13 cellular contexts compared by ENCODE assay signal in genomic region chr15:74235962-74236361, GRCh38. TPM values are rescaled to one million over a fixed set of nuclear protein-coding genes. Genes with fewer than 3 reads are reported as not detected.
A peak's percentile ranks its signal among the peaks of the same experiment; 100 is the strongest.
DNase-seq lines count a peak whose midpoint lies in the region; ATAC-seq and TF ChIP-seq lines count a peak whose summit lies in the region.
"Had no signal": no experiment of that assay in that cellular context is flagged by ENCODE, and none has a peak within 500 bp of the region (broad histone marks: within the 10 kb centered on the region; RNA-seq: fewer than 3 reads in every experiment).

Gene CCDC33 (plus strand): TSS chr15:74236326. CDS start chr15:74236720, 394 bp downstream.

- no peak within 1 kb of the TSS for H3K27ac Mint-ChIP-seq in endothelial cell (ENCODE audit: unreplicated experiment)

- no peaks in the 10 kb centered on the region for H3K9me3 Mint-ChIP-seq in endothelial cell (ENCODE audit: unreplicated experiment)

- TF ChIP-seq CTCF in BE2C (IDR thresholded peaks at IDR 0.05; ENCODE audit: low read depth, low read length) (no peak), endothelial cell (IDR thresholded peaks at IDR 0.05; ENCODE audit: unreplicated experiment) (no peak)

- peaks cover 2% of the 10 kb centered on the region for H3K27me3 Mint-ChIP-seq in endothelial cell (ENCODE audit: unreplicated experiment)

- H3K36me3 ChIP-seq in BE2C, result no peaks in the 10 kb centered on the region

- peak; percentile 90 for DNase-seq in COR-L47 (lab: John Stamatoyannopoulos, UW)
- DNase-seq in NCI-H345 (lab: John Stamatoyannopoulos, UW), result peak; percentile 82
- no peak for DNase-seq in BE2C
- no peak for DNase-seq in endothelial cell (ENCODE audit: low spot score)
- DNase-seq: activated gamma-delta T cell, cerebellar nuclear complex had no signal

- H3K4me1 Mint-ChIP-seq in endothelial cell (ENCODE audit: unreplicated experiment), result peaks cover 2% of the 10 kb centered on the region

- no peaks in the 10 kb centered on the region for H3K9me3 ChIP-seq in BE2C

- ATAC-seq in GM21576 (IDR thresholded peaks at IDR 0.05; ENCODE audit: unreplicated experiment) (peak; percentile 47), esophagus mucosa (peak; percentile 72), GM19328 (IDR thresholded peaks at IDR 0.05; ENCODE audit: unreplicated experiment) (no peak), GM21529 (IDR thresholded peaks at IDR 0.05; ENCODE audit: unreplicated experiment) (no peak)
- ATAC-seq: left lobe of liver had no signal

- no peaks in the 10 kb centered on the region for H3K27me3 ChIP-seq in BE2C

- no peaks in the 10 kb centered on the region for H3K36me3 Mint-ChIP-seq in endothelial cell (ENCODE audit: low read depth, unreplicated experiment)

- H3K4me1 ChIP-seq in BE2C, result peaks cover 56% of the 10 kb centered on the region

- no peak within 1 kb of the TSS for H3K4me3 Mint-ChIP-seq in endothelial cell (ENCODE audit: unreplicated experiment)

- H3K4me3 ChIP-seq in BE2C (ENCODE audit: low read depth, low read length), result no peak within 1 kb of the TSS

RNA-seq across cellular contexts. Expression of gene CCDC33, which starts in this region (rescaled TPM):
- 0.32 TPM for total RNA-seq in esophagus mucosa
- 8.9 TPM for polyA plus RNA-seq in BE2C (2012; ENCODE audit: insufficient read depth, insufficient read length, low read depth)
- 0.51 TPM for total RNA-seq in endothelial cell (ENCODE audit: unreplicated experiment)
- total RNA-seq: left lobe of liver, NCI-H460, pulmonary artery endothelial cell had no signal

Comparison
In these comparisons a context has a peak if more than half of its experiments do, and no peak if none do; other contexts are left out.
1. Peak in ATAC-seq in esophagus mucosa; RNA of the gene not detected or under 1 TPM.
2. DNase-seq: peak in COR-L47 (single experiment) and NCI-H345 (single experiment); none in BE2C (single experiment) and endothelial cell (single experiment).